In genomic region chr7:41880107-41880506, GRCh38 we compare ENCODE assay signal across 9 cellular contexts.
A peak's percentile ranks its signal among the peaks of the same experiment; 100 is the strongest.
DNase-seq lines count a peak whose midpoint lies in the region; ATAC-seq, FAIRE-seq and TF ChIP-seq lines count a peak whose summit lies in the region.
"Had no signal": no experiment of that assay in that cellular context is flagged by ENCODE, and none has a peak within 500 bp of the region (broad histone marks: within the 10 kb centered on the region; RNA-seq: fewer than 3 reads in every experiment).

No MANE protein-coding gene starts in this region.

- H3K27ac ChIP-seq in HL-60 (replicated peaks) = peak overlapping the region; percentile 84
- H3K27ac ChIP-seq in astrocyte (ENCODE audit: low read depth, low read length) = peak overlapping the region; percentile 93
- peak overlapping the region; percentile 74 for H3K27ac ChIP-seq in mesodermal cell (ENCODE audit: low read depth, low read length, severe bottlenecking)
- H3K27ac ChIP-seq in neural progenitor cell = no peak overlapping the region

- DNase-seq in AML-193 (lab: John Stamatoyannopoulos, UW) (peak; percentile 38 to 48), HL-60 (ENCODE audit: low read depth in 1 of 2, low spot score in 1 of 2) (no peak), astrocyte (ENCODE audit: low read depth) (peak; percentile 99), occipital lobe (lab: John Stamatoyannopoulos, UW) (no peak), neural progenitor cell (ENCODE audit: low spot score) (no peak), midbrain (lab: John Stamatoyannopoulos, UW) (no peak)
- DNase-seq: NCI-H1105 had no signal

- 53 to 79% methylated on average over 3 of the region's 3 CpGs for WGBS in mesodermal cell (ENCODE audit: insufficient coverage in 2 of 2), 2 experiments

- H3K27me3 ChIP-seq in HL-60 (ENCODE audit: insufficient read depth, poor library complexity, severe bottlenecking) = no peaks in the 10 kb centered on the region
- no peaks in the 10 kb centered on the region for H3K27me3 ChIP-seq in astrocyte (ENCODE audit: insufficient read depth, low read length)
- H3K27me3 ChIP-seq in neural progenitor cell = no peaks in the 10 kb centered on the region

- H3K4me1 Mint-ChIP-seq in astrocyte (ENCODE audit: low read depth, unreplicated experiment) (peaks cover 36% of the 10 kb centered on the region), neural progenitor cell (peaks cover 4% of the 10 kb centered on the region)

- H4K20me1 ChIP-seq in astrocyte (ENCODE audit: insufficient read depth, low read length) (no peaks in the 10 kb centered on the region), neural progenitor cell (ENCODE audit: low read depth) (no peaks in the 10 kb centered on the region)

- H3K36me3 Mint-ChIP-seq in astrocyte (ENCODE audit: low read depth, unreplicated experiment) (no peaks in the 10 kb centered on the region), neural progenitor cell (no peaks in the 10 kb centered on the region)

- H3K4me1 ChIP-seq in astrocyte (ENCODE audit: insufficient read depth, low read length) (peaks cover 48% of the 10 kb centered on the region), mesodermal cell (ENCODE audit: control insufficient read depth, insufficient read depth, low read length, poor library complexity, severe bottlenecking) (peaks cover 30% of the 10 kb centered on the region), neural progenitor cell (no peaks in the 10 kb centered on the region)

- peak; percentile 96 for FAIRE-seq in astrocyte (lab: Jason Lieb, UNC)

- H3K4me3 ChIP-seq in HL-60 (replicated peaks; ENCODE audit: insufficient read depth, low read length) = no peak overlapping the region
- no peak overlapping the region for H3K4me3 ChIP-seq in astrocyte (ENCODE audit: insufficient read depth, low read depth, low read length)
- no peak overlapping the region for H3K4me3 ChIP-seq in mesodermal cell (ENCODE audit: extremely low read depth, insufficient read depth, low read length, poor library complexity, severe bottlenecking)
- H3K4me3 ChIP-seq in neural progenitor cell = no peak overlapping the region

- H3K36me3 ChIP-seq in astrocyte (ENCODE audit: insufficient read depth, low read length) = no peaks in the 10 kb centered on the region
- H3K36me3 ChIP-seq in mesodermal cell (ENCODE audit: control insufficient read depth, insufficient read depth, low read length) = no peaks in the 10 kb centered on the region
- H3K36me3 ChIP-seq in neural progenitor cell = no peaks in the 10 kb centered on the region

- no peak overlapping the region for H2AFZ ChIP-seq in astrocyte (ENCODE audit: low read depth, low read length)
- no peak overlapping the region for H2AFZ ChIP-seq in neural progenitor cell (replicated peaks)

- no peak overlapping the region for H3K4me3 Mint-ChIP-seq in astrocyte (ENCODE audit: unreplicated experiment)
- H3K4me3 Mint-ChIP-seq in neural progenitor cell = no peak overlapping the region

- H3K27me3 Mint-ChIP-seq in astrocyte (ENCODE audit: low read depth, unreplicated experiment) = peaks cover 6% of the 10 kb centered on the region
- peaks cover 9% of the 10 kb centered on the region for H3K27me3 Mint-ChIP-seq in neural progenitor cell (ENCODE audit: insufficient read depth, low read depth)

- H3K9ac ChIP-seq in astrocyte (ENCODE audit: low read length) (peak overlapping the region; percentile 61), neural progenitor cell (no peak overlapping the region)

- H3K9me3 Mint-ChIP-seq in astrocyte (ENCODE audit: unreplicated experiment) (peaks cover 2% of the 10 kb centered on the region), neural progenitor cell (peaks cover 3% of the 10 kb centered on the region)

- H3K27ac Mint-ChIP-seq in astrocyte (ENCODE audit: unreplicated experiment) = peak overlapping the region; percentile 87
- H3K27ac Mint-ChIP-seq in neural progenitor cell = no peak overlapping the region

- H3K4me2 ChIP-seq in astrocyte (ENCODE audit: low read length) = peak overlapping the region; percentile 35
- no peak overlapping the region for H3K4me2 ChIP-seq in neural progenitor cell

- H3F3A ChIP-seq in neural progenitor cell (ENCODE audit: low read depth) = no peaks in the 10 kb centered on the region

- H3K79me2 ChIP-seq in astrocyte (ENCODE audit: insufficient read depth, low read length) = no peaks in the 10 kb centered on the region
- H3K79me2 ChIP-seq in neural progenitor cell (ENCODE audit: low read depth) = no peaks in the 10 kb centered on the region

- ATAC-seq in GM18502 (IDR thresholded peaks at IDR 0.05; ENCODE audit: poor library complexity, unreplicated experiment) = no peak

- TF ChIP-seq CTCF in HL-60 (IDR thresholded peaks at IDR 0.05; ENCODE audit: insufficient read depth, low read length) (no peak), astrocyte (IDR thresholded peaks at IDR 0.05; ENCODE audit: insufficient read depth, low read depth, low read length) (no peak), neural progenitor cell (IDR thresholded peaks at IDR 0.05) (no peak)

- H3K9me3 ChIP-seq in astrocyte (ENCODE audit: insufficient read depth, low read depth, low read length) = no peaks in the 10 kb centered on the region
- H3K9me3 ChIP-seq in mesodermal cell (ENCODE audit: control insufficient read depth, low read length) = peaks cover 7% of the 10 kb centered on the region
- no peaks in the 10 kb centered on the region for H3K9me3 ChIP-seq in neural progenitor cell (ENCODE audit: low read depth)

Comparison
In these comparisons a context has a peak if more than half of its experiments do, and no peak if none do; other contexts are left out.
1. DNase-seq: peak in AML-193 (2 of 2) and astrocyte (single experiment); none in HL-60 (0 of 2), occipital lobe (single experiment), neural progenitor cell (single experiment) and midbrain (single experiment).